19 cellular contexts compared by ENCODE assay signal in the genomic region with DNA sequence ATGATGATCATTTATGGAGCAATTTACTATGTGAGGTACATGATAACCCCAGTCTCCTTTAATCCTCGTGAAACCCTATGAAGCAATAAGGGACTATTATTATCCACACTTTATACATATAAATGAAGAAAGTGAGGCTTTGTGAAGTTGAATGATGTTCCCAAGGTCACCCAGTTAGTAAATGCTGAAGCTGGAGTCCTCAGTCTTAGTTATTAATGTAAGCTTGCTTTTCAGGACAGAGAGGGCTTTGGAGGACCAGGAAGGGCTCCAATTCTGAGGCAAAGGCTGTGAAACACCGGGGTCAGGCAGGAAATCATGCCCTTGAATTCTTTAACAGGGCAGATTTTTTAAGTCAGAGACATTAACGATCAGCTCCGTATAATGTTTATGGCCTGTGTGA. TPM values are rescaled to one million over a fixed set of nuclear protein-coding genes. Genes with fewer than 3 reads are reported as not detected.
DNase-seq lines count a peak whose midpoint lies in the region; ATAC-seq, FAIRE-seq and TF ChIP-seq lines count a peak whose summit lies in the region.
"Had no signal": no experiment of that assay in that cellular context is flagged by ENCODE, and none has a peak within 500 bp of the region (broad histone marks: within the 10 kb centered on the region; RNA-seq: fewer than 3 reads in every experiment).

No MANE protein-coding gene starts in this region.

- H3K79me2 ChIP-seq in hepatocyte: peaks cover 87% of the 10 kb centered on the region

- H3K4me2 ChIP-seq in A549 (no peak overlapping the region; the same call in 2 of the 3 replicates), hepatocyte (no peak overlapping the region)

- H2AFZ ChIP-seq in hepatocyte: no peak overlapping the region

- peaks cover 75% of the 10 kb centered on the region for H3K4me1 ChIP-seq in A549
- peaks cover 85% of the 10 kb centered on the region for H3K4me1 ChIP-seq in body of pancreas
- peaks cover 75% of the 10 kb centered on the region for H3K4me1 ChIP-seq in hepatocyte (ENCODE audit: insufficient read depth)
- H3K4me1 ChIP-seq in CD8-positive, alpha-beta T cell (ENCODE audit: insufficient read depth, low read length): no peaks in the 10 kb centered on the region

- no peak for TF ChIP-seq CTCF in A549 (IDR thresholded peaks at IDR 0.05)
- TF ChIP-seq CTCF in body of pancreas (IDR thresholded peaks at IDR 0.05): no peak
- no peak for TF ChIP-seq CTCF in hepatocyte (IDR thresholded peaks at IDR 0.05; ENCODE audit: poor library complexity)
- TF ChIP-seq CTCF in CD8-positive, alpha-beta T cell (IDR thresholded peaks at IDR 0.05): no peak

- H4K20me1 ChIP-seq in hepatocyte (ENCODE audit: insufficient read depth, poor library complexity, severe bottlenecking): no peaks in the 10 kb centered on the region

- TF ChIP-seq POLR2A in A549 (IDR thresholded peaks at IDR 0.05; ENCODE audit: low read length) (no peak), body of pancreas (IDR thresholded peaks at IDR 0.05) (no peak)

- peaks cover 9% of the 10 kb centered on the region for H3K36me3 Mint-ChIP-seq in stimulated activated memory B cell treated with anti-CD40 and anti-IgM and Interleukin-4, amounts not matched to agents 10 μg/mL and 1 μg/mL and 100 μg/mL, for 72 hours
- no peaks in the 10 kb centered on the region for H3K36me3 Mint-ChIP-seq in CD8-positive, alpha-beta T cell
- peaks cover 7% of the 10 kb centered on the region for H3K36me3 Mint-ChIP-seq in activated CD8-positive, alpha-beta memory T cell treated with anti-CD3 and anti-CD28 coated beads, Interleukin-2, amount 10 ng/mL, durations not matched to agents 7 days and 5 days

- H3K9me3 ChIP-seq in A549 (no peaks in the 10 kb centered on the region), body of pancreas (no peaks in the 10 kb centered on the region), hepatocyte (ENCODE audit: low read depth) (no peaks in the 10 kb centered on the region)
- no peaks in the 10 kb centered on the region for H3K9me3 ChIP-seq in CD8-positive, alpha-beta T cell (ENCODE audit: low read length)
- H3K9me3 ChIP-seq: SJCRH30 had no signal

- no peak overlapping the region for H3K4me3 ChIP-seq in A549
- no peak overlapping the region for H3K4me3 ChIP-seq in body of pancreas
- H3K4me3 ChIP-seq in hepatocyte: no peak overlapping the region
- H3K4me3 ChIP-seq in CD8-positive, alpha-beta T cell (ENCODE audit: low read depth, low read length): no peak overlapping the region
- H3K4me3 ChIP-seq: SJCRH30 had no signal

- no peaks in the 10 kb centered on the region for H3K27me3 ChIP-seq in body of pancreas
- H3K27me3 ChIP-seq in hepatocyte: no peaks in the 10 kb centered on the region
- no peaks in the 10 kb centered on the region for H3K27me3 ChIP-seq in CD8-positive, alpha-beta T cell (ENCODE audit: insufficient read depth, low read length)
- H3K27me3 ChIP-seq: SJCRH30 had no signal

- H3K36me3 ChIP-seq in body of pancreas (replicated peaks in 1 of 2; ENCODE audit: insufficient read depth in 1 of 2, low read depth in 2 of 2): no peaks in the 10 kb centered on the region
- no peaks in the 10 kb centered on the region for H3K36me3 ChIP-seq in hepatocyte (replicated peaks; ENCODE audit: insufficient read depth, low read depth)
- no peaks in the 10 kb centered on the region for H3K36me3 ChIP-seq in CD8-positive, alpha-beta T cell (ENCODE audit: insufficient read depth, low read length)
- H3K36me3 ChIP-seq: SJCRH30 had no signal

- no peak overlapping the region for H3K4me3 Mint-ChIP-seq in stimulated activated memory B cell treated with anti-CD40 and anti-IgM and Interleukin-4, amounts not matched to agents 10 μg/mL and 1 μg/mL and 100 μg/mL, for 72 hours
- no peak overlapping the region for H3K4me3 Mint-ChIP-seq in CD8-positive, alpha-beta T cell
- H3K4me3 Mint-ChIP-seq in activated CD8-positive, alpha-beta memory T cell treated with anti-CD3 and anti-CD28 coated beads, Interleukin-2, amount 10 ng/mL, durations not matched to agents 7 days and 5 days: no peak overlapping the region

- no peak for ATAC-seq in A549
- no peak for ATAC-seq in body of pancreas
- no peak for ATAC-seq in stimulated activated memory B cell treated with anti-CD40 and anti-IgM and Interleukin-4, amounts not matched to agents 10 μg/mL and 1 μg/mL and 100 μg/mL, for 72 hours
- ATAC-seq in CD8-positive, alpha-beta T cell: no peak
- no peak for ATAC-seq in HG02973 (IDR thresholded peaks at IDR 0.05; ENCODE audit: unreplicated experiment)
- ATAC-seq in activated CD8-positive, alpha-beta memory T cell treated with anti-CD3 and anti-CD28 coated beads, Interleukin-2, amount 10 ng/mL, durations not matched to agents 7 days and 5 days: no peak

- 87% methylated on average over 4 of the region's 4 CpGs for WGBS in A549 (ENCODE audit: missing lambda C conversion rate)
- WGBS in body of pancreas, 2 donors: 7 to 8% methylated on average over 4 of the region's 4 CpGs
- WGBS in hepatocyte (ENCODE audit: low lambda C conversion rate, missing lambda C conversion rate): 66% methylated on average over 4 of the region's 4 CpGs

- TF ChIP-seq EP300 in A549 (IDR thresholded peaks at IDR 0.05): no peak

- H3K27me3 Mint-ChIP-seq in stimulated activated memory B cell treated with anti-CD40 and anti-IgM and Interleukin-4, amounts not matched to agents 10 μg/mL and 1 μg/mL and 100 μg/mL, for 72 hours: no peaks in the 10 kb centered on the region
- H3K27me3 Mint-ChIP-seq in CD8-positive, alpha-beta T cell (ENCODE audit: low read depth): no peaks in the 10 kb centered on the region
- H3K27me3 Mint-ChIP-seq in activated CD8-positive, alpha-beta memory T cell treated with anti-CD3 and anti-CD28 coated beads, Interleukin-2, amount 10 ng/mL, durations not matched to agents 7 days and 5 days: no peaks in the 10 kb centered on the region

- H3K9me3 Mint-ChIP-seq in stimulated activated memory B cell treated with anti-CD40 and anti-IgM and Interleukin-4, amounts not matched to agents 10 μg/mL and 1 μg/mL and 100 μg/mL, for 72 hours: no peaks in the 10 kb centered on the region
- no peaks in the 10 kb centered on the region for H3K9me3 Mint-ChIP-seq in CD8-positive, alpha-beta T cell
- no peaks in the 10 kb centered on the region for H3K9me3 Mint-ChIP-seq in activated CD8-positive, alpha-beta memory T cell treated with anti-CD3 and anti-CD28 coated beads, Interleukin-2, amount 10 ng/mL, durations not matched to agents 7 days and 5 days (ENCODE audit: low read depth)

- no peaks in the 10 kb centered on the region for H3K9me2 ChIP-seq in hepatocyte (replicated peaks; ENCODE audit: insufficient read depth)

- peak overlapping the region; percentile 81 for H3K27ac Mint-ChIP-seq in stimulated activated memory B cell treated with anti-CD40 and anti-IgM and Interleukin-4, amounts not matched to agents 10 μg/mL and 1 μg/mL and 100 μg/mL, for 72 hours
- no peak overlapping the region for H3K27ac Mint-ChIP-seq in CD8-positive, alpha-beta T cell
- H3K27ac Mint-ChIP-seq in activated CD8-positive, alpha-beta memory T cell treated with anti-CD3 and anti-CD28 coated beads, Interleukin-2, amount 10 ng/mL, durations not matched to agents 7 days and 5 days: no peak overlapping the region

- no peak for DNase-seq in A549 (ENCODE audit: low read depth in 1 of 2, low spot score in 1 of 2)
- no peak for DNase-seq in body of pancreas
- DNase-seq in hepatocyte (ENCODE audit: low spot score): no peak
- no peak for DNase-seq in CD8-positive, alpha-beta T cell
- no peak for DNase-seq in activated CD8-positive, alpha-beta memory T cell treated with anti-CD3 and anti-CD28 coated beads, Interleukin-2, amount 10 ng/mL, durations not matched to agents 7 days and 5 days
- DNase-seq in NCI-H1694 (lab: John Stamatoyannopoulos, UW): no peak
- DNase-seq: 8988T, C1 segment of cervical spinal cord, Calu3, KBM-7, NCI-H1048, NCI-H2107, NCI-H345, NCI-H526 treated with DMSO at 0.1 percent for 48 hours, OCI-M1, RPMI8226, SJCRH30 had no signal

- POLR2A ChIA-PET in A549 (lab: Yijun Ruan, JAX): interaction anchor here (1.0 kb wide), 1 partner anchor 107 kb away, joined by 3 read pairs; no protein-coding TSS in a partner anchor
- POLR2A ChIA-PET in CD8-positive, alpha-beta T cell (lab: Charles Lee): no interaction called here

- FAIRE-seq in A549 (lab: Jason Lieb, UNC): no peak

- peaks cover 75% of the 10 kb centered on the region for H3K4me1 Mint-ChIP-seq in stimulated activated memory B cell treated with anti-CD40 and anti-IgM and Interleukin-4, amounts not matched to agents 10 μg/mL and 1 μg/mL and 100 μg/mL, for 72 hours
- H3K4me1 Mint-ChIP-seq in CD8-positive, alpha-beta T cell (ENCODE audit: low read depth): no peaks in the 10 kb centered on the region
- H3K4me1 Mint-ChIP-seq in activated CD8-positive, alpha-beta memory T cell treated with anti-CD3 and anti-CD28 coated beads, Interleukin-2, amount 10 ng/mL, durations not matched to agents 7 days and 5 days: peaks cover 40% of the 10 kb centered on the region

- intact Hi-C loops in body of pancreas (cut with DNase I): no loop called here
- intact Hi-C loops in CD8-positive, alpha-beta T cell (cut with DNase I, micrococcal nuclease): no loop called here

- no peak for TF ChIP-seq RAD21 in A549 (conservative IDR thresholded peaks at IDR 0.05 in 1 of 2, IDR thresholded peaks at IDR 0.05 in 1 of 2)

- H3K27ac ChIP-seq in A549: peak overlapping the region; percentile 84 to 89; a peak in 4 of 6 replicates
- peak overlapping the region; percentile 94 to 99 (median 97) for H3K27ac ChIP-seq in body of pancreas
- H3K27ac ChIP-seq in hepatocyte: peak overlapping the region; percentile 98
- no peak overlapping the region for H3K27ac ChIP-seq in CD8-positive, alpha-beta T cell (ENCODE audit: low read depth, low read length)
- H3K27ac ChIP-seq: SJCRH30 had no signal

- CTCF ChIA-PET in A549 (lab: Yijun Ruan, JAX): interaction anchor here (1.2 to 24.7 kb wide), 26 partner anchors 11 to 256 kb away, joined by 3 to 575 read pairs (median 10); partner anchors contain the start of gene KSR1
- CTCF ChIA-PET in CD8-positive, alpha-beta T cell (lab: Charles Lee): no interaction called here
- CTCF ChIA-PET in activated CD8-positive, alpha-beta memory T cell treated with anti-CD3 and anti-CD28 coated beads, Interleukin-2, amount 10 ng/mL, durations not matched to agents 7 days and 5 days (lab: Charles Lee): no interaction called here

TF ChIP-seq in A549, 52 proteins besides CTCF, POLR2A, EP300 and RAD21:
- no peak for TF ChIP-seq EHF (CRISPR knock-in tag; IDR thresholded peaks at IDR 0.05)
TF ChIP-seq in A549: peak in this region for 0.

RNA-seq across cellular contexts. Expression of gene KSR1, which starts 36.8 kb away (rescaled TPM):
- polyA plus RNA-seq in A549 (2011; rRNA removed) (13.3 and 23.0 TPM in 2 replicates), A549 (2017; fragmentation: RNase III; extraction: RNeasy Plus Mini Kit Qiagen cat#74134 plus additional on column Dnase treatment) (13.5 to 17.1 TPM (median 14.6 TPM) in 3 replicates), hepatocyte (16.2 and 23.8 TPM in 2 replicates)
- polyA plus RNA-seq in A549 (2012; cell fraction: cytosol; rRNA removed): 7.1 and 8.4 TPM in 2 replicates
- polyA plus RNA-seq in A549 (2012; cell fraction: nucleus; rRNA removed): 27.8 and 32.1 TPM in 2 replicates
- 31.5 and 39.6 TPM in 2 replicates for polyA minus RNA-seq in A549 (2011; rRNA and poly(A)+ RNA removed)
- total RNA-seq in body of pancreas (100 to 1,000 TPM in 1 of 2 donors, 10 to 100 TPM in 1; 99.9 to 142 TPM), hepatocyte (19.9 and 32.6 TPM in 2 replicates)
- 10 to 100 TPM; 23.3 to 25.6 TPM for total RNA-seq in CD8-positive, alpha-beta T cell
- total RNA-seq in activated CD8-positive, alpha-beta memory T cell treated with anti-CD3 and anti-CD28 coated beads, Interleukin-2, amount 10 ng/mL, durations not matched to agents 7 days and 5 days: 10 to 100 TPM; 56.6 to 70.4 TPM
